ENCODE assay signal across 24 cellular contexts in genomic region chr2:98501223-98501622, GRCh38. TPM values are rescaled to one million over a fixed set of nuclear protein-coding genes. Genes with fewer than 3 reads are reported as not detected.
DNase-seq lines count a peak whose midpoint lies in the region; ATAC-seq, FAIRE-seq and TF ChIP-seq lines count a peak whose summit lies in the region.
"Had no signal": no experiment of that assay in that cellular context is flagged by ENCODE, and none has a peak within 500 bp of the region (broad histone marks: within the 10 kb centered on the region; RNA-seq: fewer than 3 reads in every experiment).

No MANE protein-coding gene starts in this region.

- H3K9ac ChIP-seq in K562 (ENCODE audit: insufficient read depth in 1 of 2, low read depth in 2 of 2, low read length in 2 of 2), result no peak overlapping the region

- no peaks in the 10 kb centered on the region; the same call in 1 of the 2 replicates for H4K20me1 ChIP-seq in K562 (replicated peaks; ENCODE audit: control insufficient read depth, insufficient read depth, low read length)

- H3K4me2 ChIP-seq in K562 (ENCODE audit: insufficient read depth, low read length), result no peak overlapping the region
- H3K4me2 ChIP-seq: GM23338 had no signal

- no peak overlapping the region for H2AFZ ChIP-seq in K562 (ENCODE audit: low read depth, low read length)
- H2AFZ ChIP-seq: GM23338 had no signal

- H3K27me3 ChIP-seq in K562 (ENCODE audit: control insufficient read depth in 2 of 2, insufficient read depth in 2 of 2, low read length in 2 of 2), result no peaks in the 10 kb centered on the region
- H3K27me3 ChIP-seq in naive thymus-derived CD4-positive, alpha-beta T cell (ENCODE audit: control insufficient read depth in 2 of 2, insufficient read depth in 2 of 2, low read length in 2 of 2), result no peaks in the 10 kb centered on the region
- H3K27me3 ChIP-seq: Peyer's patch, SJSA1 had no signal

- no peak for TF ChIP-seq EP300 in K562 (IDR thresholded peaks at IDR 0.05; ENCODE audit: low read length)

- DNase-seq in natural killer cell, result no peak
- no peak for DNase-seq in natural killer cell treated with Interleukin-12 subunit alpha and Interleukin-12 subunit beta and Interleukin-15 and Interleukin-18, amount 100 ng/mL, for 72 hours (ENCODE audit: low spot score)
- no peak for DNase-seq in K562 (ENCODE audit: extremely low read depth in 1 of 4, low spot score in 3 of 4)
- DNase-seq in naive thymus-derived CD4-positive, alpha-beta T cell, result no peak
- no peak for DNase-seq in T-helper 9 cell
- DNase-seq in GDM1 (lab: John Stamatoyannopoulos, UW), result no peak
- DNase-seq: COR-L47, DMS79, KG1, NCI-H1694, NCI-H2081, NCI-H2171, NCI-H524 treated with DMSO at 0.1 percent for 48 hours, NCI-H82 had no signal

- in situ Hi-C loops in K562 (cut with MboI), result no loop called here

- 0 out of 3 replicates have a peak, but pooled peaks cover 4% of the 10 kb centered on the region for H3K79me2 ChIP-seq in K562 (ENCODE audit: control insufficient read depth, insufficient read depth, low read length)

- 90% methylated on average over 4 of the region's 4 CpGs for WGBS in K562 (ENCODE audit: insufficient coverage, low coverage, missing lambda C conversion rate)

- H3K9me1 ChIP-seq in K562 (ENCODE audit: control insufficient read depth, insufficient read depth, low read length), result no peaks in the 10 kb centered on the region

- CTCF ChIA-PET in K562 (lab: Yijun Ruan, JAX; ENCODE audit: low intra/inter-chr PET ratio), result no interaction called here
- CTCF ChIA-PET in naive thymus-derived CD4-positive, alpha-beta T cell (lab: Charles Lee), result interaction anchor here (1.6 kb wide), 1 partner anchor 13 kb away, joined by 7 read pairs; no protein-coding TSS in a partner anchor

- peaks cover 13% of the 10 kb centered on the region for H3K36me3 Mint-ChIP-seq in natural killer cell
- peaks cover 19% of the 10 kb centered on the region for H3K36me3 Mint-ChIP-seq in natural killer cell treated with Interleukin-12 subunit alpha and Interleukin-12 subunit beta and Interleukin-15 and Interleukin-18, amount 100 ng/mL, for 72 hours
- peaks cover 24 to 54% (median 33%) of the 10 kb centered on the region in 5 donors for H3K36me3 Mint-ChIP-seq in naive thymus-derived CD4-positive, alpha-beta T cell

- peaks cover 0 to 8% of the 10 kb centered on the region in 2 experiments; a peak in 2 of 5 replicates for H3K4me1 ChIP-seq in K562 (replicated peaks in 1 of 2; ENCODE audit: control insufficient read depth in 2 of 2, insufficient read depth in 2 of 2, low read length in 2 of 2)
- H3K4me1 ChIP-seq in naive thymus-derived CD4-positive, alpha-beta T cell (ENCODE audit: control insufficient read depth in 2 of 2, insufficient read depth in 2 of 2, low read length in 2 of 2), result peaks cover 30 to 66% of the 10 kb centered on the region in 2 donors

- BruUV-seq in K562 (replicated peaks; lab: Mats Ljungman, UMichigan), result no TSS peak

- TF ChIP-seq CTCF in natural killer cell (IDR thresholded peaks at IDR 0.05) (no peak), K562 (IDR thresholded peaks at IDR 0.05 in 2 of 3, conservative IDR thresholded peaks at IDR 0.05 in 1 of 3; ENCODE audit: insufficient read depth in 2 of 3, low read depth in 1 of 3, low read length in 3 of 3) (no peak)

- H3K27ac Mint-ChIP-seq in natural killer cell, result peak overlapping the region; percentile 85 to 91
- no peak overlapping the region for H3K27ac Mint-ChIP-seq in natural killer cell treated with Interleukin-12 subunit alpha and Interleukin-12 subunit beta and Interleukin-15 and Interleukin-18, amount 100 ng/mL, for 72 hours
- peak overlapping the region in 5 of 9 donors; percentile 36 to 91 (median 79) for H3K27ac Mint-ChIP-seq in naive thymus-derived CD4-positive, alpha-beta T cell
- H3K27ac Mint-ChIP-seq: GM23338 had no signal

- POLR2A ChIA-PET in K562 (lab: Yijun Ruan, JAX), result no interaction called here
- POLR2A ChIA-PET in naive thymus-derived CD4-positive, alpha-beta T cell (lab: Charles Lee), result interaction anchor here (1.2 kb wide), 1 partner anchor 9 kb away, joined by 3 read pairs; no protein-coding TSS in a partner anchor

- intact Hi-C loops in natural killer cell (cut with micrococcal nuclease), result no loop called here
- intact Hi-C loops in K562 (cut with micrococcal nuclease), result no loop called here
- intact Hi-C loops in naive thymus-derived CD4-positive, alpha-beta T cell (cut with micrococcal nuclease), result no loop called here

- no peak overlapping the region for H3K27ac ChIP-seq in K562 (ENCODE audit: extremely low read depth, low read depth, low read length)
- no peak overlapping the region for H3K27ac ChIP-seq in naive thymus-derived CD4-positive, alpha-beta T cell (ENCODE audit: low read depth, low read length)
- H3K27ac ChIP-seq: C4-2B, HL-60, Peyer's patch had no signal

- H3K4me3 Mint-ChIP-seq in natural killer cell, result no peak overlapping the region
- H3K4me3 Mint-ChIP-seq in natural killer cell treated with Interleukin-12 subunit alpha and Interleukin-12 subunit beta and Interleukin-15 and Interleukin-18, amount 100 ng/mL, for 72 hours, result no peak overlapping the region
- peak overlapping the region in 3 of 10 donors; percentile 30 to 52 (median 49) for H3K4me3 Mint-ChIP-seq in naive thymus-derived CD4-positive, alpha-beta T cell
- H3K4me3 Mint-ChIP-seq: GM23338 had no signal

- peaks cover 83 to 91% of the 10 kb centered on the region in 2 donors for H3K4me1 Mint-ChIP-seq in natural killer cell
- peaks cover 65 to 72% of the 10 kb centered on the region in 2 donors for H3K4me1 Mint-ChIP-seq in natural killer cell treated with Interleukin-12 subunit alpha and Interleukin-12 subunit beta and Interleukin-15 and Interleukin-18, amount 100 ng/mL, for 72 hours (ENCODE audit: low read depth in 2 of 2)
- peaks cover 55 to 96% (median 93%) of the 10 kb centered on the region in 7 donors for H3K4me1 Mint-ChIP-seq in naive thymus-derived CD4-positive, alpha-beta T cell

- no peak for TF ChIP-seq RAD21 in K562 (CRISPR knock-in tag; conservative IDR thresholded peaks at IDR 0.05 in 1 of 2, IDR thresholded peaks at IDR 0.05 in 1 of 2)

- no peak for TF ChIP-seq POLR2A in K562 (conservative IDR thresholded peaks at IDR 0.05)

- no peak overlapping the region for H3K4me3 ChIP-seq in K562
- H3K4me3 ChIP-seq in naive thymus-derived CD4-positive, alpha-beta T cell (ENCODE audit: low read length), result no peak overlapping the region
- H3K4me3 ChIP-seq: GM12878, GM23338, HAP-1, Peyer's patch, SJSA1 had no signal

- FAIRE-seq in K562 (lab: Jason Lieb, UNC), result no peak
- FAIRE-seq: A204.1, GM12878 had no signal

- H3K9me3 ChIP-seq in K562 (replicated peaks; ENCODE audit: control insufficient read depth, insufficient read depth, low read depth, low read length), result 0 out of 2 replicates have a peak, but pooled peaks cover 2% of the 10 kb centered on the region
- H3K9me3 ChIP-seq in naive thymus-derived CD4-positive, alpha-beta T cell (ENCODE audit: control insufficient read depth in 2 of 3, low read length in 3 of 3), result peaks cover 0 to 11% (median 6%) of the 10 kb centered on the region in 3 experiments

- ATAC-seq in natural killer cell (no peak), K562 (no peak), GM19328 (IDR thresholded peaks at IDR 0.05; ENCODE audit: unreplicated experiment) (no peak), GM18517 (IDR thresholded peaks at IDR 0.05; ENCODE audit: unreplicated experiment) (no peak)
- ATAC-seq in natural killer cell treated with Interleukin-12 subunit alpha and Interleukin-12 subunit beta and Interleukin-15 and Interleukin-18, amount 100 ng/mL, for 72 hours, result no peak
- no peak for ATAC-seq in naive thymus-derived CD4-positive, alpha-beta T cell
- ATAC-seq: GM23338 had no signal

- H3K9me3 Mint-ChIP-seq in natural killer cell, result no peaks in the 10 kb centered on the region
- peaks cover 7% of the 10 kb centered on the region for H3K9me3 Mint-ChIP-seq in natural killer cell treated with Interleukin-12 subunit alpha and Interleukin-12 subunit beta and Interleukin-15 and Interleukin-18, amount 100 ng/mL, for 72 hours
- H3K9me3 Mint-ChIP-seq in naive thymus-derived CD4-positive, alpha-beta T cell, result peaks cover 3 to 21% (median 12%) of the 10 kb centered on the region in 11 donors

- no peaks in the 10 kb centered on the region; the same call in 1 of the 3 replicates for H3K36me3 ChIP-seq in K562 (ENCODE audit: control insufficient read depth, insufficient read depth, low read length)
- peaks cover 0 to 22% (median 0%) of the 10 kb centered on the region in 3 experiments for H3K36me3 ChIP-seq in naive thymus-derived CD4-positive, alpha-beta T cell (ENCODE audit: control insufficient read depth in 2 of 3, insufficient read depth in 3 of 3, low read length in 3 of 3)
- H3K36me3 ChIP-seq: HAP-1, Peyer's patch, SJSA1 had no signal

- H3K27me3 Mint-ChIP-seq in natural killer cell (ENCODE audit: low read depth in 2 of 2), result no peaks in the 10 kb centered on the region
- H3K27me3 Mint-ChIP-seq in natural killer cell treated with Interleukin-12 subunit alpha and Interleukin-12 subunit beta and Interleukin-15 and Interleukin-18, amount 100 ng/mL, for 72 hours, result no peaks in the 10 kb centered on the region
- H3K27me3 Mint-ChIP-seq in naive thymus-derived CD4-positive, alpha-beta T cell, result no peaks in the 10 kb centered on the region

TF ChIP-seq in K562, 482 proteins besides CTCF, POLR2A, EP300 and RAD21 (continues in another document):
- TF ChIP-seq ZNF316 (IDR thresholded peaks at IDR 0.05), result peak; percentile 33; the same call in 1 of the 2 replicates

RNA-seq across cellular contexts. Expression of gene INPP4A, which starts 56.6 kb away (rescaled TPM):
- 100 to 1,000 TPM; 192 to 243 (median 225) TPM for total RNA-seq in natural killer cell
- 100 to 1,000 TPM in 1 of 2 donors, 10 to 100 TPM in 1; 65.0 to 150 TPM for total RNA-seq in natural killer cell treated with Interleukin-12 subunit alpha and Interleukin-12 subunit beta and Interleukin-15 and Interleukin-18, amount 100 ng/mL, for 72 hours
- 57.8 and 102 TPM in 2 replicates for total RNA-seq in K562 (2011; cell fraction: chromatin; rRNA removed; ENCODE audit: low replicate concordance)
- total RNA-seq in K562 (2011; cell fraction: nucleolus; rRNA removed), result 52.5 and 61.2 TPM in 2 replicates
- 50.8 and 55.2 TPM in 2 replicates for total RNA-seq in K562 (2011; cell fraction: nucleoplasm; rRNA removed)
- 10.5 and 11.5 TPM in 2 replicates for total RNA-seq in K562 (2014; rRNA removed)
- total RNA-seq in K562 (2014; rRNA removed; fragmentation: Illumina TruSeq; extraction: Trizol), result 5.6 and 6.9 TPM in 2 replicates
- total RNA-seq in K562 (2015; rRNA removed; fragmentation: Illumina TruSeq; extraction: Trizol), result 7.7 and 8.3 TPM in 2 replicates
- total RNA-seq in K562 (2021), result 15.7 and 16.1 TPM in 2 replicates
- polyA plus RNA-seq in K562 (2011; rRNA removed), result 12.4 and 14.9 TPM in 2 replicates
- polyA plus RNA-seq in K562 (2011; cell fraction: cytosol; rRNA removed), result 10.6 and 12.6 TPM in 2 replicates
- polyA plus RNA-seq in K562 (2011; cell fraction: nucleus; rRNA removed), result 73.7 and 107 TPM in 2 replicates
- polyA plus RNA-seq in K562 (2012), result 10.2 and 13.8 TPM in 2 replicates
- polyA plus RNA-seq in K562 (2014; fragmentation: Illumina TruSeq; extraction: Trizol), result 9.5 and 9.9 TPM in 2 replicates
- polyA plus RNA-seq in K562 (2014; fragmentation: Nextera tagmentation; extraction: Ambion mirVana), result 1 to 10 TPM; 1.8 to 2.5 TPM
- polyA plus RNA-seq in K562 (2014; rRNA removed), result 5.9 and 7.3 TPM in 2 replicates
- polyA minus RNA-seq in K562 (2011; rRNA and poly(A)+ RNA removed), result 25.8 and 32.7 TPM in 2 replicates
- polyA minus RNA-seq in K562 (2011; cell fraction: cytosol; rRNA and poly(A)+ RNA removed), result 9.9 and 17.9 TPM in 2 replicates
- 58.6 and 67.3 TPM in 2 replicates for polyA minus RNA-seq in K562 (2011; cell fraction: nucleus; rRNA and poly(A)+ RNA removed)
- total RNA-seq in naive thymus-derived CD4-positive, alpha-beta T cell, result 100 to 1,000 TPM; 126 to 165 (median 157) TPM
- polyA plus RNA-seq in naive thymus-derived CD4-positive, alpha-beta T cell, result 10 to 100 TPM; 51.4 to 75.4 TPM

Comparison
In these comparisons a context has a peak if more than half of its experiments do, and no peak if none do; other contexts are left out.
1. H3K27ac Mint-ChIP-seq: peak in natural killer cell (2 of 2) and naive thymus-derived CD4-positive, alpha-beta T cell (5 of 9); none in natural killer cell treated with Interleukin-12 subunit alpha and Interleukin-12 subunit beta and Interleukin-15 and Interleukin-18, amount 100 ng/mL, for 72 hours (0 of 2).